In the genomic region with DNA sequence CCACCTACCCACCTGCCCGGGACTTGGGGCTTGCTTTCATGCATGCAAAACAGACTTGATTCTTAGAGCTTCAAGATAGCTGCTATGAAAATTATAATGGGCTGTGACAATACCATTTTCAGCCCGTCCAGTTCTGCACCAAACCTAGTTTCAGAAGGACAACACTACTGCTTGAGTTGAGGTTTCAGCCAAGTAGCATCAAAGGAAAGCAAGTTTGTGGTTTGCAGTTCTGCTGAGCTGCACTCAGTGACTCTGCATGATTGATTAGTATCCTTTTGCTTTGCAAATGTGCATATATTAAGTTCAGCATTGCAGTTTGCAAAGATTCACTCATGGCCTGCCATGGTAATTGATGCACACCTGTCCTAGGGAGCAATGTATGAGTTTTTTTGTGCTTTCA, we compare ENCODE assay signal across 10 cellular contexts.
DNase-seq lines count a peak whose midpoint lies in the region; ATAC-seq, FAIRE-seq and TF ChIP-seq lines count a peak whose summit lies in the region.
"Had no signal": no experiment of that assay in that cellular context is flagged by ENCODE, and none has a peak within 500 bp of the region (broad histone marks: within the 10 kb centered on the region; RNA-seq: fewer than 3 reads in every experiment).

No MANE protein-coding gene starts in this region.

- H3K79me2 ChIP-seq in HepG2 (ENCODE audit: insufficient read depth, low read length), result no peaks in the 10 kb centered on the region
- H3K79me2 ChIP-seq: parathyroid adenoma had no signal

- TF ChIP-seq CTCF in GM13977 (IDR thresholded peaks at IDR 0.05; ENCODE audit: extremely low read depth, insufficient read depth, missing control alignments), result no peak
- TF ChIP-seq CTCF in HepG2 (CRISPR knock-in tag; IDR thresholded peaks at IDR 0.05), result no peak
- no peak for TF ChIP-seq CTCF in BE2C (IDR thresholded peaks at IDR 0.05; ENCODE audit: low read depth, low read length)

- no peak overlapping the region for H3K9ac ChIP-seq in HepG2 (ENCODE audit: insufficient read depth, low read depth, low read length)
- H3K9ac ChIP-seq: parathyroid adenoma had no signal

- TF ChIP-seq POLR2A in HepG2 (IDR thresholded peaks at IDR 0.05; ENCODE audit: insufficient read depth in 1 of 2, low read depth in 2 of 2, low read length in 2 of 2), result no peak

- no peak overlapping the region for H3K4me2 ChIP-seq in HepG2 (ENCODE audit: low read depth, low read length)

- ATAC-seq in GM19463 (IDR thresholded peaks at IDR 0.05; ENCODE audit: unreplicated experiment), result peak; percentile 92
- ATAC-seq in HG02970 (IDR thresholded peaks at IDR 0.05; ENCODE audit: low FRiP score, unreplicated experiment), result peak; percentile 69
- ATAC-seq in HepG2, result no peak
- ATAC-seq: left lobe of liver had no signal

- no peaks in the 10 kb centered on the region for H3K4me1 ChIP-seq in HepG2 (ENCODE audit: insufficient read depth, low read length)
- H3K4me1 ChIP-seq in BE2C, result no peaks in the 10 kb centered on the region
- H3K4me1 ChIP-seq: parathyroid adenoma had no signal

- no peak for FAIRE-seq in HepG2 (lab: Jason Lieb, UNC)

- no peaks in the 10 kb centered on the region for H3K9me3 ChIP-seq in HepG2 (ENCODE audit: low read length)
- no peaks in the 10 kb centered on the region for H3K9me3 ChIP-seq in BE2C

- no peak for TF ChIP-seq RAD21 in HepG2 (CRISPR knock-in tag; IDR thresholded peaks at IDR 0.05)

- POLR2A ChIA-PET in HepG2 (lab: Yijun Ruan, JAX), result no interaction called here

- BruUV-seq in HepG2 (replicated peaks; lab: Mats Ljungman, UMichigan), result no TSS peak

- H3K27me3 ChIP-seq in HepG2 (ENCODE audit: control insufficient read depth in 1 of 2, insufficient read depth in 2 of 2, low read length in 2 of 2) (no peaks in the 10 kb centered on the region), BE2C (no peaks in the 10 kb centered on the region)

- CTCF ChIA-PET in HepG2 (lab: Yijun Ruan, JAX; ENCODE audit: low intra/inter-chr PET ratio, low total read pairs), result no interaction called here

- no CpG with 5 or more reads among the region's 2 CpGs for WGBS in HepG2 (ENCODE audit: low lambda C conversion rate)

- intact Hi-C loops in HepG2 (cut with micrococcal nuclease; ENCODE audit: unreplicated experiment), result no loop called here

- no peak overlapping the region for H3K4me3 ChIP-seq in HepG2 (replicated peaks in 1 of 3; ENCODE audit: insufficient read depth in 1 of 3, low read depth in 2 of 3, low read length in 3 of 3)
- no peak overlapping the region for H3K4me3 ChIP-seq in BE2C (ENCODE audit: low read depth, low read length)

- H3K27ac ChIP-seq in HepG2 (ENCODE audit: extremely low read length, insufficient read depth, low read length), result no peak overlapping the region
- H3K27ac ChIP-seq: parathyroid adenoma had no signal

- no peak overlapping the region for H2AFZ ChIP-seq in HepG2 (ENCODE audit: low read length)
- H2AFZ ChIP-seq: parathyroid adenoma had no signal

- DNase-seq in GM13977 (ENCODE audit: low spot score) (peak; percentile 39), M059J (ENCODE audit: low read depth) (peak; percentile 27), HepG2 (ENCODE audit: low spot score) (no peak), BE2C (no peak)
- DNase-seq in stimulated activated CD4-positive, alpha-beta T cell treated with anti-CD3 and anti-CD28 coated beads, Interleukin-15, amount 100 ng/mL, for 24 hours, result no peak
- DNase-seq in activated naive CD4-positive, alpha-beta T cell treated with anti-CD3 and anti-CD28 coated beads, Interleukin-2, amount 50 U/mL, for 16 hours, result no peak

- H3K36me3 ChIP-seq in HepG2 (replicated peaks in 1 of 2; ENCODE audit: control insufficient read depth in 1 of 2, insufficient read depth in 2 of 2, low read length in 2 of 2) (no peaks in the 10 kb centered on the region), BE2C (no peaks in the 10 kb centered on the region)

- TF ChIP-seq EP300 in HepG2 (IDR thresholded peaks at IDR 0.05; ENCODE audit: low read depth in 2 of 2, low read length in 2 of 2) (no peak), HepG2 (CRISPR knock-in tag; IDR thresholded peaks at IDR 0.05; ENCODE audit: borderline replicate concordance) (no peak)

- no peaks in the 10 kb centered on the region for H4K20me1 ChIP-seq in HepG2 (ENCODE audit: insufficient read depth, low read length)

- in situ Hi-C loops in GM13977 (cut with MboI; ENCODE audit: low pct_unique_long_range_greater_than_20kb, low sequenced_read_pairs, unreplicated experiment), result no loop called here
- in situ Hi-C loops in HepG2 (cut with HindIII; ENCODE audit: extremely low pct_ligation_motif_present, low pct_unique_long_range_greater_than_20kb), result no loop called here

TF ChIP-seq in HepG2, 621 proteins besides CTCF, POLR2A, EP300 and RAD21 (continues in another document):
- TF ChIP-seq, protein P1, sequence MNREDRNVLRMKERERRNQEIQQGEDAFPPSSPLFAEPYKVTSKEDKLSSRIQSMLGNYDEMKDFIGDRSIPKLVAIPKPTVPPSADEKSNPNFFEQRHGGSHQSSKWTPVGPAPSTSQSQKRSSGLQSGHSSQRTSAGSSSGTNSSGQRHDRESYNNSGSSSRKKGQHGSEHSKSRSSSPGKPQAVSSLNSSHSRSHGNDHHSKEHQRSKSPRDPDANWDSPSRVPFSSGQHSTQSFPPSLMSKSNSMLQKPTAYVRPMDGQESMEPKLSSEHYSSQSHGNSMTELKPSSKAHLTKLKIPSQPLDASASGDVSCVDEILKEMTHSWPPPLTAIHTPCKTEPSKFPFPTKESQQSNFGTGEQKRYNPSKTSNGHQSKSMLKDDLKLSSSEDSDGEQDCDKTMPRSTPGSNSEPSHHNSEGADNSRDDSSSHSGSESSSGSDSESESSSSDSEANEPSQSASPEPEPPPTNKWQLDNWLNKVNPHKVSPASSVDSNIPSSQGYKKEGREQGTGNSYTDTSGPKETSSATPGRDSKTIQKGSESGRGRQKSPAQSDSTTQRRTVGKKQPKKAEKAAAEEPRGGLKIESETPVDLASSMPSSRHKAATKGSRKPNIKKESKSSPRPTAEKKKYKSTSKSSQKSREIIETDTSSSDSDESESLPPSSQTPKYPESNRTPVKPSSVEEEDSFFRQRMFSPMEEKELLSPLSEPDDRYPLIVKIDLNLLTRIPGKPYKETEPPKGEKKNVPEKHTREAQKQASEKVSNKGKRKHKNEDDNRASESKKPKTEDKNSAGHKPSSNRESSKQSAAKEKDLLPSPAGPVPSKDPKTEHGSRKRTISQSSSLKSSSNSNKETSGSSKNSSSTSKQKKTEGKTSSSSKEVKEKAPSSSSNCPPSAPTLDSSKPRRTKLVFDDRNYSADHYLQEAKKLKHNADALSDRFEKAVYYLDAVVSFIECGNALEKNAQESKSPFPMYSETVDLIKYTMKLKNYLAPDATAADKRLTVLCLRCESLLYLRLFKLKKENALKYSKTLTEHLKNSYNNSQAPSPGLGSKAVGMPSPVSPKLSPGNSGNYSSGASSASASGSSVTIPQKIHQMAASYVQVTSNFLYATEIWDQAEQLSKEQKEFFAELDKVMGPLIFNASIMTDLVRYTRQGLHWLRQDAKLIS (CRISPR knock-in tag; IDR thresholded peaks at IDR 0.05), result no peak
- TF ChIP-seq ARNT (IDR thresholded peaks at IDR 0.05), result no peak
- TF ChIP-seq, protein P2, sequence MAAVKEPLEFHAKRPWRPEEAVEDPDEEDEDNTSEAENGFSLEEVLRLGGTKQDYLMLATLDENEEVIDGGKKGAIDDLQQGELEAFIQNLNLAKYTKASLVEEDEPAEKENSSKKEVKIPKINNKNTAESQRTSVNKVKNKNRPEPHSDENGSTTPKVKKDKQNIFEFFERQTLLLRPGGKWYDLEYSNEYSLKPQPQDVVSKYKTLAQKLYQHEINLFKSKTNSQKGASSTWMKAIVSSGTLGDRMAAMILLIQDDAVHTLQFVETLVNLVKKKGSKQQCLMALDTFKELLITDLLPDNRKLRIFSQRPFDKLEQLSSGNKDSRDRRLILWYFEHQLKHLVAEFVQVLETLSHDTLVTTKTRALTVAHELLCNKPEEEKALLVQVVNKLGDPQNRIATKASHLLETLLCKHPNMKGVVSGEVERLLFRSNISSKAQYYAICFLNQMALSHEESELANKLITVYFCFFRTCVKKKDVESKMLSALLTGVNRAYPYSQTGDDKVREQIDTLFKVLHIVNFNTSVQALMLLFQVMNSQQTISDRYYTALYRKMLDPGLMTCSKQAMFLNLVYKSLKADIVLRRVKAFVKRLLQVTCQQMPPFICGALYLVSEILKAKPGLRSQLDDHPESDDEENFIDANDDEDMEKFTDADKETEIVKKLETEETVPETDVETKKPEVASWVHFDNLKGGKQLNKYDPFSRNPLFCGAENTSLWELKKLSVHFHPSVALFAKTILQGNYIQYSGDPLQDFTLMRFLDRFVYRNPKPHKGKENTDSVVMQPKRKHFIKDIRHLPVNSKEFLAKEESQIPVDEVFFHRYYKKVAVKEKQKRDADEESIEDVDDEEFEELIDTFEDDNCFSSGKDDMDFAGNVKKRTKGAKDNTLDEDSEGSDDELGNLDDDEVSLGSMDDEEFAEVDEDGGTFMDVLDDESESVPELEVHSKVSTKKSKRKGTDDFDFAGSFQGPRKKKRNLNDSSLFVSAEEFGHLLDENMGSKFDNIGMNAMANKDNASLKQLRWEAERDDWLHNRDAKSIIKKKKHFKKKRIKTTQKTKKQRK (IDR thresholded peaks at IDR 0.05; ENCODE audit: low read length), result no peak
- no peak for TF ChIP-seq FOXO1 (CRISPR knock-in tag; IDR thresholded peaks at IDR 0.05)
- no peak for TF ChIP-seq ZNF891 (CRISPR knock-in tag; IDR thresholded peaks at IDR 0.05)
- TF ChIP-seq ZNF484 (CRISPR knock-in tag; IDR thresholded peaks at IDR 0.05; ENCODE audit: borderline replicate concordance, low read depth), result no peak
- TF ChIP-seq, protein P3, sequence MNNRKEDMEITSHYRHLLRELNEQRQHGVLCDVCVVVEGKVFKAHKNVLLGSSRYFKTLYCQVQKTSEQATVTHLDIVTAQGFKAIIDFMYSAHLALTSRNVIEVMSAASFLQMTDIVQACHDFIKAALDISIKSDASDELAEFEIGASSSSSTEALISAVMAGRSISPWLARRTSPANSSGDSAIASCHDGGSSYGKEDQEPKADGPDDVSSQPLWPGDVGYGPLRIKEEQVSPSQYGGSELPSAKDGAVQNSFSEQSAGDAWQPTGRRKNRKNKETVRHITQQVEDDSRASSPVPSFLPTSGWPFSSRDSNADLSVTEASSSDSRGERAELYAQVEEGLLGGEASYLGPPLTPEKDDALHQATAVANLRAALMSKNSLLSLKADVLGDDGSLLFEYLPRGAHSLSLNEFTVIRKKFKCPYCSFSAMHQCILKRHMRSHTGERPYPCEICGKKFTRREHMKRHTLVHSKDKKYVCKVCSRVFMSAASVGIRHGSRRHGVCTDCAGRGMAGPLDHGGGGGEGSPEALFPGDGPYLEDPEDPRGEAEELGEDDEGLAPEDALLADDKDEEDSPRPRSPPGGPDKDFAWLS (CRISPR knock-in tag; IDR thresholded peaks at IDR 0.05; ENCODE audit: borderline replicate concordance), result no peak
- TF ChIP-seq ZBTB42 (CRISPR knock-in tag; IDR thresholded peaks at IDR 0.05), result no peak

Comparison
In these comparisons a context has a peak if more than half of its experiments do, and no peak if none do; other contexts are left out.
1. DNase-seq: peak in GM13977 (single experiment) and M059J (single experiment); none in HepG2 (single experiment), stimulated activated CD4-positive, alpha-beta T cell treated with anti-CD3 and anti-CD28 coated beads, Interleukin-15, amount 100 ng/mL, for 24 hours (single experiment), activated naive CD4-positive, alpha-beta T cell treated with anti-CD3 and anti-CD28 coated beads, Interleukin-2, amount 50 U/mL, for 16 hours (single experiment) and BE2C (single experiment).